9 cellular contexts compared by ENCODE assay signal in genomic region chr13:25980255-25980654, GRCh38.
A peak's percentile ranks its signal among the peaks of the same experiment; 100 is the strongest.
DNase-seq lines count a peak whose midpoint lies in the region; ATAC-seq, FAIRE-seq and TF ChIP-seq lines count a peak whose summit lies in the region.
"Had no signal": no experiment of that assay in that cellular context is flagged by ENCODE, and none has a peak within 500 bp of the region (broad histone marks: within the 10 kb centered on the region; RNA-seq: fewer than 3 reads in every experiment).

No MANE protein-coding gene starts in this region.

- peak in 1 of 3 experiments; percentile 13; a peak in 1 of 6 replicates for TF ChIP-seq CTCF in K562 (IDR thresholded peaks at IDR 0.05 in 2 of 3, conservative IDR thresholded peaks at IDR 0.05 in 1 of 3; ENCODE audit: insufficient read depth in 2 of 3, low read depth in 1 of 3, low read length in 3 of 3)
- TF ChIP-seq CTCF in neural crest cell (conservative IDR thresholded peaks at IDR 0.05) = peak; percentile 51
- TF ChIP-seq CTCF in coronary artery (IDR thresholded peaks at IDR 0.05) = no peak

- H3K9me3 ChIP-seq in Karpas-422 (ENCODE audit: low read length) (no peaks in the 10 kb centered on the region), K562 (replicated peaks; ENCODE audit: control insufficient read depth, insufficient read depth, low read depth, low read length) (no peaks in the 10 kb centered on the region)
- H3K9me3 ChIP-seq: neutrophil had no signal

- no peaks in the 10 kb centered on the region for H3K9me2 ChIP-seq in Karpas-422 (replicated peaks; ENCODE audit: insufficient read depth, low read length)

- no peak for FAIRE-seq in K562 (lab: Jason Lieb, UNC)

- no peak for TF ChIP-seq EP300 in K562 (IDR thresholded peaks at IDR 0.05; ENCODE audit: low read length)

- POLR2A ChIA-PET in K562 (lab: Yijun Ruan, JAX) = no interaction called here

- H3K27ac Mint-ChIP-seq in neural crest cell (ENCODE audit: unreplicated experiment) = peak overlapping the region; percentile 5
- H3K27ac Mint-ChIP-seq: stimulated activated effector memory CD8-positive, alpha-beta T cell treated with anti-CD3 and anti-CD28 coated beads, Interleukin-12 subunit alpha, Interleukin-12 subunit beta, amount 100 ng/mL, for 72 hours had no signal

- no peaks in the 10 kb centered on the region for H3K27me3 Mint-ChIP-seq in neural crest cell (ENCODE audit: low read depth)

- H2AFZ ChIP-seq in Karpas-422 (ENCODE audit: low read length) (no peak overlapping the region), K562 (ENCODE audit: low read depth, low read length) (no peak overlapping the region)

- DNase-seq in ELF-1 (ENCODE audit: low read depth, low spot score) (peak; percentile 79), Karpas-422 (peak; percentile 58), K562 (ENCODE audit: extremely low read depth in 1 of 4, low spot score in 3 of 4) (peak in 2 of 4 experiments; percentile 9 to 12), neural crest cell (ENCODE audit: low read depth, low spot score) (no peak), ureter (ENCODE audit: low spot score) (no peak), coronary artery (ENCODE audit: low spot score) (no peak)

- intact Hi-C loops in K562 (cut with micrococcal nuclease) = no loop called here

- H3K27ac ChIP-seq in Karpas-422 (ENCODE audit: low read length) (no peak overlapping the region), K562 (ENCODE audit: extremely low read depth, low read depth, low read length) (no peak overlapping the region), coronary artery (no peak overlapping the region)
- H3K27ac ChIP-seq: neutrophil had no signal

- no peak for TF ChIP-seq RAD21 in K562 (CRISPR knock-in tag; conservative IDR thresholded peaks at IDR 0.05 in 1 of 2, IDR thresholded peaks at IDR 0.05 in 1 of 2)

- no peaks in the 10 kb centered on the region for H3K4me1 ChIP-seq in Karpas-422 (ENCODE audit: low read length)
- H3K4me1 ChIP-seq in K562 (replicated peaks in 1 of 2; ENCODE audit: control insufficient read depth in 2 of 2, insufficient read depth in 2 of 2, low read length in 2 of 2) = no peaks in the 10 kb centered on the region

- no peaks in the 10 kb centered on the region for H4K20me1 ChIP-seq in Karpas-422 (ENCODE audit: insufficient read depth, low read depth, low read length)
- no peaks in the 10 kb centered on the region for H4K20me1 ChIP-seq in K562 (replicated peaks; ENCODE audit: control insufficient read depth, insufficient read depth, low read length)

- ATAC-seq in K562 (peak; percentile 47; the same call in 1 of the 3 replicates), GM18511 (IDR thresholded peaks at IDR 0.05; ENCODE audit: unreplicated experiment) (no peak)
- ATAC-seq: stimulated activated effector memory CD8-positive, alpha-beta T cell treated with anti-CD3 and anti-CD28 coated beads, Interleukin-12 subunit alpha, Interleukin-12 subunit beta, amount 100 ng/mL, for 72 hours had no signal

- H3K36me3 ChIP-seq in Karpas-422 (ENCODE audit: insufficient read depth, low read length) (no peaks in the 10 kb centered on the region), K562 (ENCODE audit: control insufficient read depth, insufficient read depth, low read length) (no peaks in the 10 kb centered on the region)
- H3K36me3 ChIP-seq: neutrophil had no signal

- H3K36me3 Mint-ChIP-seq in neural crest cell (ENCODE audit: low read depth) = peaks cover 8% of the 10 kb centered on the region
- H3K36me3 Mint-ChIP-seq: stimulated activated effector memory CD8-positive, alpha-beta T cell treated with anti-CD3 and anti-CD28 coated beads, Interleukin-12 subunit alpha, Interleukin-12 subunit beta, amount 100 ng/mL, for 72 hours had no signal

- H3K27me3 ChIP-seq in Karpas-422 (ENCODE audit: low read length) = no peaks in the 10 kb centered on the region
- no peaks in the 10 kb centered on the region for H3K27me3 ChIP-seq in K562 (ENCODE audit: control insufficient read depth in 2 of 2, insufficient read depth in 2 of 2, low read length in 2 of 2)

- BruUV-seq in K562 (replicated peaks; lab: Mats Ljungman, UMichigan) = no TSS peak

- H3K4me1 Mint-ChIP-seq in neural crest cell = peaks cover 60% of the 10 kb centered on the region
- H3K4me1 Mint-ChIP-seq: stimulated activated effector memory CD8-positive, alpha-beta T cell treated with anti-CD3 and anti-CD28 coated beads, Interleukin-12 subunit alpha, Interleukin-12 subunit beta, amount 100 ng/mL, for 72 hours had no signal

- H3K4me3 Mint-ChIP-seq in neural crest cell = peak overlapping the region; percentile 6
- H3K4me3 Mint-ChIP-seq: stimulated activated effector memory CD8-positive, alpha-beta T cell treated with anti-CD3 and anti-CD28 coated beads, Interleukin-12 subunit alpha, Interleukin-12 subunit beta, amount 100 ng/mL, for 72 hours had no signal

- no CpG with 5 or more reads among the region's 2 CpGs for WGBS in K562 (ENCODE audit: insufficient coverage, low coverage, missing lambda C conversion rate)

- no peaks in the 10 kb centered on the region for H3K9me1 ChIP-seq in K562 (ENCODE audit: control insufficient read depth, insufficient read depth, low read length)

- in situ Hi-C loops in K562 (cut with MboI) = no loop called here

- H3K4me3 ChIP-seq in Karpas-422 (ENCODE audit: low read length) (no peak overlapping the region), K562 (no peak overlapping the region), coronary artery (no peak overlapping the region)

- H3K4me2 ChIP-seq in Karpas-422 (ENCODE audit: low read depth, low read length, poor library complexity, severe bottlenecking) (no peak overlapping the region), K562 (ENCODE audit: insufficient read depth, low read length) (no peak overlapping the region)

- no peaks in the 10 kb centered on the region for H3K9me3 Mint-ChIP-seq in neural crest cell
- H3K9me3 Mint-ChIP-seq: stimulated activated effector memory CD8-positive, alpha-beta T cell treated with anti-CD3 and anti-CD28 coated beads, Interleukin-12 subunit alpha, Interleukin-12 subunit beta, amount 100 ng/mL, for 72 hours had no signal

- H3K9ac ChIP-seq in Karpas-422 (ENCODE audit: low read length) (no peak overlapping the region), K562 (ENCODE audit: insufficient read depth in 1 of 2, low read depth in 2 of 2, low read length in 2 of 2) (no peak overlapping the region)

- TF ChIP-seq POLR2A in K562 (conservative IDR thresholded peaks at IDR 0.05) = no peak

- H3K79me2 ChIP-seq in Karpas-422 (ENCODE audit: low read length) (no peaks in the 10 kb centered on the region), K562 (ENCODE audit: control insufficient read depth, insufficient read depth, low read length) (no peaks in the 10 kb centered on the region)

- CTCF ChIA-PET in K562 (lab: Yijun Ruan, JAX; ENCODE audit: low intra/inter-chr PET ratio) = no interaction called here

TF ChIP-seq in K562, 482 proteins besides CTCF, POLR2A, EP300 and RAD21:
- no peak for TF ChIP-seq ZNF146 (CRISPR knock-in tag; IDR thresholded peaks at IDR 0.05; ENCODE audit: unreplicated experiment)
- no peak for TF ChIP-seq GTF2E2 (tag; IDR thresholded peaks at IDR 0.05)
- TF ChIP-seq SUPT5H (IDR thresholded peaks at IDR 0.05) = no peak
- TF ChIP-seq ZNF217 (CRISPR knock-in tag; IDR thresholded peaks at IDR 0.05) = no peak
TF ChIP-seq in K562: peak in this region for 0.

Comparison
In these comparisons a context has a peak if more than half of its experiments do, and no peak if none do; other contexts are left out.
1. DNase-seq: peak in ELF-1 (single experiment) and Karpas-422 (single experiment); none in neural crest cell (single experiment), ureter (single experiment) and coronary artery (single experiment).